10 cellular contexts compared by ENCODE assay signal in the genomic region with DNA sequence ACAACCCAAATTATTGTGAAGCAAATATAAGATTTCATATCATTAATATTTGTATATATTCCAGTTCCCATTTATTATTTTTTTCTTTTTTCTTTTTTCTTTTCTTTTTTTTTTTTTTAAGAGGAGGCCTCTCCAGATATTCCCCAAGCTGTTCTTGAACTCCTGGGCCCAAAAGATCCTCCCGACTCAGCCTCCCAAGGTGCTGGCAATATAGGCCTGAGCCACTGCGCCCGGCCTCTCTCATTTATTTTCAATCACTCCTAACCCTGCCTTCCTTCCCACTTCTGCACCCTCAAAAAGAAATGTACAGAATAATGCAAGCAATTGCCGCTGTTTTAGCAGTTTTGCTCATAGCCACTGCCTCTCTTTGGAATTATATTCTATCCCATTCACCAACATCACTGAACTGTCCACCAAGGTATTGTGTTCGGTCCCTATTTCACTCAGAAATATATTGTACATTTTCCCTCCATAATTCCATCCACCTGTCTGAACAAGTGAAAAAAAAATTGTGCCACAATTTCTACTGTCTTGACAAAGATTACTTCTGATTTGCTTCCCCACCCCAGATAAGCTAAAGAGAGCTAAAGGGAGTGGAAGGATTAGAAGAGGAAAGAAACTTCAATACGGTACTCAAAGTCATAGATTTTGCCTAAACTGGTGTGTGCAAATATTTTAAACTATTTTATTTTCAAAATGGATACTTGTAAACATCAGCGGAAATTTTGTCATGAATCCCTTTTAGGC. TPM values are rescaled to one million over a fixed set of nuclear protein-coding genes. Genes with fewer than 3 reads are reported as not detected.
DNase-seq lines count a peak whose midpoint lies in the region; ATAC-seq, FAIRE-seq and TF ChIP-seq lines count a peak whose summit lies in the region.
"Had no signal": no experiment of that assay in that cellular context is flagged by ENCODE, and none has a peak within 500 bp of the region (broad histone marks: within the 10 kb centered on the region; RNA-seq: fewer than 3 reads in every experiment).

No MANE protein-coding gene starts in this region.

- H3K27ac ChIP-seq in AG04450 (ENCODE audit: low read depth, low read length) = no peak overlapping the region
- H3K27ac ChIP-seq in KOPT-K1 (ENCODE audit: low read depth, low read length, poor library complexity, severe bottlenecking) = peak overlapping the region; percentile 91

- no peak for TF ChIP-seq CTCF in AG04450 (IDR thresholded peaks at IDR 0.05; ENCODE audit: low read depth, low read length)
- no peak for TF ChIP-seq CTCF in chondrocyte (IDR thresholded peaks at IDR 0.05)

- H3K9me3 Mint-ChIP-seq in chondrocyte (ENCODE audit: low read depth) = no peaks in the 10 kb centered on the region
- H3K9me3 Mint-ChIP-seq in natural killer cell treated with Interleukin-12 subunit alpha and Interleukin-12 subunit beta and Interleukin-15 and Interleukin-18, amount 100 ng/mL, for 72 hours = no peaks in the 10 kb centered on the region

- DNase-seq in AG04450 (ENCODE audit: low read depth, low spot score) = no peak
- no peak for DNase-seq in chondrocyte (ENCODE audit: low spot score)
- DNase-seq in natural killer cell treated with Interleukin-12 subunit alpha and Interleukin-12 subunit beta and Interleukin-15 and Interleukin-18, amount 100 ng/mL, for 72 hours (ENCODE audit: low spot score) = no peak
- no peak for DNase-seq in nucleus accumbens (lab: John Stamatoyannopoulos, UW)
- DNase-seq in T-helper 9 cell = no peak
- no peak for DNase-seq in GM12891 (ENCODE audit: insufficient read length, low spot score)
- DNase-seq: stimulated activated naive CD4-positive, alpha-beta T cell treated with Interleukin-2 at 50 U/mL for 16 hours had no signal

- H3K9me3 ChIP-seq in AG04450 (ENCODE audit: control insufficient read depth, insufficient read depth, low read length) (no peaks in the 10 kb centered on the region; the same call in 1 of the 2 replicates), KOPT-K1 (ENCODE audit: insufficient read depth, low read length, poor library complexity, severe bottlenecking) (no peaks in the 10 kb centered on the region)

- no peaks in the 10 kb centered on the region for H3K36me3 ChIP-seq in KOPT-K1 (ENCODE audit: insufficient read depth, low read length)

- no peak for FAIRE-seq in GM12891 (lab: Jason Lieb, UNC)
- FAIRE-seq: G401.6 had no signal

- H3K4me3 Mint-ChIP-seq in chondrocyte (ENCODE audit: unreplicated experiment) = peak overlapping the region; percentile 89
- H3K4me3 Mint-ChIP-seq in natural killer cell treated with Interleukin-12 subunit alpha and Interleukin-12 subunit beta and Interleukin-15 and Interleukin-18, amount 100 ng/mL, for 72 hours = peak overlapping the region; percentile 99

- peak overlapping the region; percentile 86 for H3K4me3 ChIP-seq in AG04450 (ENCODE audit: low read depth, low read length)

- no peaks in the 10 kb centered on the region for H3K27me3 ChIP-seq in AG04450 (ENCODE audit: control insufficient read depth, insufficient read depth, low read length)

- peaks cover 66% of the 10 kb centered on the region for H3K4me1 Mint-ChIP-seq in chondrocyte (ENCODE audit: low read depth)
- peaks cover 59 to 79% of the 10 kb centered on the region in 2 donors for H3K4me1 Mint-ChIP-seq in natural killer cell treated with Interleukin-12 subunit alpha and Interleukin-12 subunit beta and Interleukin-15 and Interleukin-18, amount 100 ng/mL, for 72 hours (ENCODE audit: low read depth in 2 of 2)

- H3K27ac Mint-ChIP-seq in chondrocyte (ENCODE audit: unreplicated experiment) = peak overlapping the region; percentile 91
- peak overlapping the region; percentile 93 to 100 for H3K27ac Mint-ChIP-seq in natural killer cell treated with Interleukin-12 subunit alpha and Interleukin-12 subunit beta and Interleukin-15 and Interleukin-18, amount 100 ng/mL, for 72 hours

- TF ChIP-seq POLR2A in GM12891 (IDR thresholded peaks at IDR 0.05; ENCODE audit: low read depth, low read length) = no peak; the same call in 1 of the 2 replicates

- H3K36me3 Mint-ChIP-seq in chondrocyte (ENCODE audit: low read depth) = no peaks in the 10 kb centered on the region
- H3K36me3 Mint-ChIP-seq in natural killer cell treated with Interleukin-12 subunit alpha and Interleukin-12 subunit beta and Interleukin-15 and Interleukin-18, amount 100 ng/mL, for 72 hours = peaks cover 10% of the 10 kb centered on the region

- CTCF ChIA-PET in AG04450 (lab: Charles Lee) = interaction anchor here (1.2 to 2.3 kb wide), 2 partner anchors 155 to 156 kb away, joined by 3 to 13 read pairs; no protein-coding TSS in a partner anchor

- no peaks in the 10 kb centered on the region for H3K27me3 Mint-ChIP-seq in chondrocyte (ENCODE audit: low read depth)
- H3K27me3 Mint-ChIP-seq in natural killer cell treated with Interleukin-12 subunit alpha and Interleukin-12 subunit beta and Interleukin-15 and Interleukin-18, amount 100 ng/mL, for 72 hours = no peaks in the 10 kb centered on the region

- POLR2A ChIA-PET in AG04450 (lab: Yijun Ruan, JAX) = interaction anchor here (0.6 to 1.2 kb wide), 3 partner anchors 13 to 723 kb away, joined by 3 to 4 read pairs (median 3); partner anchors contain the start of gene GPR107

- no peak for ATAC-seq in natural killer cell treated with Interleukin-12 subunit alpha and Interleukin-12 subunit beta and Interleukin-15 and Interleukin-18, amount 100 ng/mL, for 72 hours
- no peak for ATAC-seq in HG03571 (IDR thresholded peaks at IDR 0.05; ENCODE audit: unreplicated experiment)

TF ChIP-seq in GM12891, 5 proteins besides CTCF, POLR2A, EP300 and RAD21:
- TF ChIP-seq PAX5 (IDR thresholded peaks at IDR 0.05; ENCODE audit: insufficient read depth, low read length, severe bottlenecking) (no peak), TAF1 (IDR thresholded peaks at IDR 0.05; ENCODE audit: low read depth, low read length) (no peak), POLR2AphosphoS5 (IDR thresholded peaks at IDR 0.05; ENCODE audit: low read depth, low read length) (no peak; the same call in 1 of the 2 replicates), POU2F2 (IDR thresholded peaks at IDR 0.05; ENCODE audit: low read depth, low read length) (no peak), SPI1 (IDR thresholded peaks at IDR 0.05; ENCODE audit: low read depth, low read length) (no peak)

RNA-seq across cellular contexts. Expression of gene FNBP1, which starts 1.9 kb away (rescaled TPM):
- 19.1 and 22.3 TPM in 2 replicates for polyA plus RNA-seq in AG04450 (2011; rRNA removed)
- polyA minus RNA-seq in AG04450 (2011; rRNA and poly(A)+ RNA removed) = 17.4 and 28.4 TPM in 2 replicates
- 49.4 to 61.2 TPM (median 58.7 TPM) in 3 replicates for total RNA-seq in chondrocyte
- total RNA-seq in natural killer cell treated with Interleukin-12 subunit alpha and Interleukin-12 subunit beta and Interleukin-15 and Interleukin-18, amount 100 ng/mL, for 72 hours = 100 to 1,000 TPM; 124 to 141 TPM
- 209 TPM for polyA plus RNA-seq in GM12891 (2012; ENCODE audit: low read depth, missing spikeins)

RNA-seq across cellular contexts. Expression of gene GPR107, which starts 12.6 kb away (rescaled TPM):
- 39.3 and 45.1 TPM in 2 replicates for polyA plus RNA-seq in AG04450 (2011; rRNA removed)
- polyA minus RNA-seq in AG04450 (2011; rRNA and poly(A)+ RNA removed) = 32.8 and 40.5 TPM in 2 replicates
- 67.0 to 74.6 TPM (median 70.7 TPM) in 3 replicates for total RNA-seq in chondrocyte
- 10 to 100 TPM; 32.6 to 32.8 TPM for total RNA-seq in natural killer cell treated with Interleukin-12 subunit alpha and Interleukin-12 subunit beta and Interleukin-15 and Interleukin-18, amount 100 ng/mL, for 72 hours
- 9.8 TPM for polyA plus RNA-seq in GM12891 (2012; ENCODE audit: low read depth, missing spikeins)
